28 cellular contexts compared by ENCODE assay signal in the genomic region with DNA sequence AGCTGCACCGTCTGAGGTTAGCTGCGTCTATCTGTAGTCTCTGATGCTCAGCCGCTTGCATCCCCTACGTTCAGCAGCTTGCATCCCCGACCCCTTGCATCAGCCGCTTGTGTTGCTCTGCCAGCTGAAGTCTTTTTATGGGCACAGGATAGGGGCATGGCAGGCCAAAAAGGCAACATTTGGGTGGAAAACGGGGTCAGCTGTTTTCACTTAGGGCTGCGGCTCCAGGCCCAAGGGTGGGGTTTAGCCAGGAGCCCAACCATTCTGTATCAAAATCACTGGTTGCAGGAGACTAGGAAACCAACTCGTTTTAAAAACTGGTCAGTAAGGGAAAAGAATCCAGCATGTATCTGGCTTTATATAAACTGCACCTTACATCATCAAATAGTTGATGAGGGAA.
"Had no signal": no experiment of that assay in that cellular context is flagged by ENCODE, and none has a peak within 500 bp of the region (broad histone marks: within the 10 kb centered on the region; RNA-seq: fewer than 3 reads in every experiment).

No MANE protein-coding gene starts in this region.

- DNase-seq: activated CD4-positive, alpha-beta memory T cell treated with anti-CD3 and anti-CD28 coated beads for 36 hours; activated CD4-positive, alpha-beta T cell treated with anti-CD3 and anti-CD28 coated beads for 36 hours; activated CD4-positive, alpha-beta T cell treated with anti-CD3 and anti-CD28 coated beads, Interleukin-2, amount 10 ng/mL, durations not matched to agents 24 days and 14 days; activated CD4-positive, CD25-positive, alpha-beta regulatory T cell; activated CD4-positive, CD25-positive, alpha-beta regulatory T cell treated with anti-CD3 and anti-CD28 coated beads, Interleukin-2, amount 50 U/mL, for 72 hours; activated CD8-positive, alpha-beta memory T cell treated with anti-CD3 and anti-CD28 coated beads, Interleukin-2, amount 10 ng/mL, durations not matched to agents 7 days and 5 days; activated CD8-positive, alpha-beta memory T cell treated with anti-CD3 and anti-CD28 coated beads, Interleukin-2, amount 50 U/mL, for 4 hours; activated CD8-positive, alpha-beta T cell treated with anti-CD3 and anti-CD28 coated beads, Interleukin-2, amount 10 ng/mL, durations not matched to agents 7 days and 5 days; activated effector memory CD4-positive, alpha-beta T cell treated with anti-CD3 and anti-CD28 coated beads, Interleukin-2, amount 50 U/mL, for 16 hours; activated naive CD4-positive, alpha-beta T cell treated with anti-CD3 and anti-CD28 coated beads for 36 hours; activated naive CD8-positive, alpha-beta T cell treated with anti-CD3 and anti-CD28 coated beads for 36 hours; activated naive CD8-positive, alpha-beta T cell treated with anti-CD3 and anti-CD28 coated beads, Interleukin-2, amount 50 U/mL, for 24 hours; activated T-cell treated with anti-CD3 and anti-CD28 coated beads, Interleukin-2, amount 50 U/mL, for 1 hour; activated T-cell treated with anti-CD3 and anti-CD28 coated beads, Interleukin-2, amount 50 U/mL, for 48 hours; adrenal gland; amygdala; aorta; body of pancreas; caudate nucleus; cortex of kidney; dermis blood vessel endothelial cell; effector CD4-positive, alpha-beta T cell; effector memory CD8-positive, alpha-beta T cell; erythroblast; foreskin melanocyte; T-helper 2 cell had no signal

- ATAC-seq: activated CD4-positive, alpha-beta T cell treated with anti-CD3 and anti-CD28 coated beads for 36 hours; activated CD8-positive, alpha-beta memory T cell treated with anti-CD3 and anti-CD28 coated beads, Interleukin-2, amount 10 ng/mL, durations not matched to agents 7 days and 5 days; activated CD8-positive, alpha-beta T cell treated with anti-CD3 and anti-CD28 coated beads, Interleukin-2, amount 10 ng/mL, durations not matched to agents 7 days and 5 days; activated naive CD8-positive, alpha-beta T cell treated with anti-CD3 and anti-CD28 coated beads, Interleukin-2, amount 50 U/mL, for 24 hours; body of pancreas; effector memory CD8-positive, alpha-beta T cell; gastroesophageal sphincter had no signal

- H3K4me1 ChIP-seq: adrenal gland, body of pancreas, esophagus muscularis mucosa, gastroesophageal sphincter had no signal

- H3K9me3 ChIP-seq: adrenal gland, body of pancreas, esophagus muscularis mucosa, gastroesophageal sphincter had no signal

- H3K27me3 ChIP-seq: adrenal gland, body of pancreas, esophagus muscularis mucosa, gastroesophageal sphincter had no signal

- H3K36me3 ChIP-seq: adrenal gland, esophagus muscularis mucosa, gastroesophageal sphincter had no signal

- H3K4me3 ChIP-seq: adrenal gland, body of pancreas, esophagus muscularis mucosa, gastroesophageal sphincter had no signal

- H3K27ac ChIP-seq: adrenal gland, body of pancreas, esophagus muscularis mucosa, gastroesophageal sphincter had no signal
